In the genomic region with DNA sequence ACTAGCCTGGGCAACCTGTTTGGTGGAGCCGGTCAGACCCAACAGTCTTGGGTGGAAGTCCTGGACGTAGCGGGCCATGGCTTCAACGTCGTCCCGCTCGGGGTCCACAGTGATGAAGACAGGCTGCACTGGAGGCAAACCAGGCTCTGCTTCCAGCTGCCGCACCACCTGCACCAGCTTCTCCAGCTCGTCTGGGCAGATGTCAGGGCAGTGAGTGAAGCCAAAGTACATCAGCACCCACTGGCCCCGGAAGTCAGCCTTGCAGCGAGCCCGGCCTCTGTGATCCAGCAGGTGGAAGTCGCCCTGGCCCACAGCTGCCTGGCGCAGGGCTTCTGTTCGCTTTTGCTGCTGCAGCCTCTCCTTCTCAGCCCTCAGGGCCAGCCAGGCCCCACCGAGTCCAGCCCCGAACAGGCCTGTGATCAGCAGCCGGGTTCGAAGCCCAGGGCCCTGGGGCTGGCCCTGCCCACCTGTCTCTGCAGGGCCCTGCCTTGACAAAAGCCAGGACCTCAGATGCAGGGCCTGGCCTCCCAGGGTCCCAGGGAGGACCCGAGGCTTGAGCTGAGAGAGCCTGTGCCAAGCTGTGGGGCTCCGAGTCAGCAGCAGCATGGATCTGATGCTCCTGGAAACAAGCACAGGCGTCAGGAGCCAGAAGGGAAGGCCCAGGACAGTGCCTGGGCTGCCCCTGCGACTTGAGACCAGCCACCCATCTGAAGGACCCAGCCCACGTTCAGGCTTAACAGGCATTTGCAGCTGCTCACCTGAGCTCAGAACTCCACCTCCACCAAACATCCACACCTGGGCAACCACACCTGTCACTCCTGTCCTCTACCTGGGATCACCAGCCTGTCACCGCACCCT, we compare ENCODE assay signal across 8 cellular contexts. TPM values are rescaled to one million over a fixed set of nuclear protein-coding genes. Genes with fewer than 3 reads are reported as not detected.
DNase-seq lines count a peak whose midpoint lies in the region; ATAC-seq and TF ChIP-seq lines count a peak whose summit lies in the region.

No MANE protein-coding gene starts in this region.

- POLR2A ChIA-PET in CD8-positive, alpha-beta T cell (lab: Charles Lee): interaction anchor here (0.9 to 3.3 kb wide), 9 partner anchors 14 to 273 kb away, joined by 3 to 98 read pairs (median 15); partner anchors contain the start of genes CHKB, HDAC10, LMF2 and NCAPH2

- H3K27me3 ChIP-seq in CD8-positive, alpha-beta T cell (ENCODE audit: insufficient read depth, low read length): no peaks in the 10 kb centered on the region

- DNase-seq in CD8-positive, alpha-beta T cell: no peak
- no peak for DNase-seq in LNCaP clone FGC (ENCODE audit: low read depth)
- peak; percentile 75 for DNase-seq in coronary artery (ENCODE audit: low spot score)
- DNase-seq in stimulated activated naive CD4-positive, alpha-beta T cell (lab: John Stamatoyannopoulos, UW): no peak
- no peak for DNase-seq in H4 (ENCODE audit: low spot score)

- peaks cover 32% of the 10 kb centered on the region for H3K36me3 Mint-ChIP-seq in CD8-positive, alpha-beta T cell
- H3K36me3 Mint-ChIP-seq in nephron (ENCODE audit: low read depth): peaks cover 16% of the 10 kb centered on the region

- peak overlapping the region; percentile 89 for H3K27ac Mint-ChIP-seq in CD8-positive, alpha-beta T cell
- H3K27ac Mint-ChIP-seq in nephron: peak overlapping the region; percentile 61 to 86 (median 85)

- intact Hi-C loops in CD8-positive, alpha-beta T cell (cut with DNase I, micrococcal nuclease): loop anchor here (2.0 to 10.0 kb wide), 2 partner anchors 273 to 559 kb away; partner anchors contain the start of genes HDAC10 (in 1 of the 2) and PIM3 (in 1 of the 2)

- no peaks in the 10 kb centered on the region for H3K9me3 ChIP-seq in CD8-positive, alpha-beta T cell (ENCODE audit: low read length)

- peaks cover 35% of the 10 kb centered on the region for H3K36me3 ChIP-seq in CD8-positive, alpha-beta T cell (ENCODE audit: insufficient read depth, low read length)

- peak overlapping the region; percentile 88 for H3K4me3 Mint-ChIP-seq in CD8-positive, alpha-beta T cell
- peak overlapping the region; percentile 89 to 93 (median 91) for H3K4me3 Mint-ChIP-seq in nephron

- peaks cover 33% of the 10 kb centered on the region for H3K4me1 ChIP-seq in CD8-positive, alpha-beta T cell (ENCODE audit: insufficient read depth, low read length)

- H3K27ac ChIP-seq in CD8-positive, alpha-beta T cell (ENCODE audit: low read depth, low read length): no peak overlapping the region
- H3K27ac ChIP-seq in coronary artery: no peak overlapping the region

- no peak for TF ChIP-seq CTCF in CD8-positive, alpha-beta T cell (IDR thresholded peaks at IDR 0.05)
- no peak for TF ChIP-seq CTCF in LNCaP clone FGC (IDR thresholded peaks at IDR 0.05; ENCODE audit: control insufficient read depth, extremely low read depth, insufficient read depth)
- TF ChIP-seq CTCF in coronary artery (IDR thresholded peaks at IDR 0.05): no peak
- TF ChIP-seq CTCF in nephron (IDR thresholded peaks at IDR 0.05; ENCODE audit: unreplicated experiment in 3 of 3): no peak

- CTCF ChIA-PET in CD8-positive, alpha-beta T cell (lab: Charles Lee): interaction anchor here (1.9 to 2.8 kb wide), 6 partner anchors 15 to 271 kb away, joined by 5 to 36 read pairs (median 29); partner anchors contain the start of genes KLHDC7B, LMF2, NCAPH2 and SYCE3

- H3K4me3 ChIP-seq in CD8-positive, alpha-beta T cell (ENCODE audit: low read depth, low read length): peak overlapping the region; percentile 92
- peak overlapping the region; percentile 82 for H3K4me3 ChIP-seq in LNCaP clone FGC (ENCODE audit: low read depth, low read length)
- peak overlapping the region; percentile 86 for H3K4me3 ChIP-seq in coronary artery

- ATAC-seq in CD8-positive, alpha-beta T cell: no peak
- ATAC-seq in GM18520 (IDR thresholded peaks at IDR 0.05; ENCODE audit: unreplicated experiment): no peak
- no peak for ATAC-seq in HG03135 (IDR thresholded peaks at IDR 0.05; ENCODE audit: unreplicated experiment)

- no peaks in the 10 kb centered on the region for H3K9me3 Mint-ChIP-seq in CD8-positive, alpha-beta T cell
- no peaks in the 10 kb centered on the region for H3K9me3 Mint-ChIP-seq in nephron

- H3K4me1 Mint-ChIP-seq in CD8-positive, alpha-beta T cell (ENCODE audit: low read depth): peaks cover 27% of the 10 kb centered on the region
- peaks cover 6% of the 10 kb centered on the region for H3K4me1 Mint-ChIP-seq in nephron

- H3K27me3 Mint-ChIP-seq in CD8-positive, alpha-beta T cell (ENCODE audit: low read depth): no peaks in the 10 kb centered on the region
- peaks cover 18% of the 10 kb centered on the region for H3K27me3 Mint-ChIP-seq in nephron (ENCODE audit: low read depth)

RNA-seq across cellular contexts. Expression of gene SCO2, which starts 1.4 kb away (rescaled TPM):
- 1 to 10 TPM; 1.5 to 4.2 TPM for total RNA-seq in CD8-positive, alpha-beta T cell
- total RNA-seq in H4 (2014; rRNA removed; shearing (Covaris generic)): 1.3 and 11.9 TPM in 2 replicates

RNA-seq across cellular contexts. Expression of gene TYMP, which starts 5.8 kb away (rescaled TPM):
- 1 to 10 TPM; 3.4 to 4.7 TPM for total RNA-seq in CD8-positive, alpha-beta T cell
- 0.39 and 0.68 TPM in 2 replicates for total RNA-seq in H4 (2014; rRNA removed; shearing (Covaris generic))

RNA-seq across cellular contexts. Expression of gene NCAPH2, which starts 16.0 kb away (rescaled TPM):
- 100 to 1,000 TPM; 206 to 209 TPM for total RNA-seq in CD8-positive, alpha-beta T cell
- total RNA-seq in H4 (2014; rRNA removed; shearing (Covaris generic)): 39.0 and 76.8 TPM in 2 replicates

RNA-seq across cellular contexts. Expression of gene LMF2, which starts 16.5 kb away (rescaled TPM):
- total RNA-seq in CD8-positive, alpha-beta T cell: 10 to 100 TPM; 87.8 to 92.0 TPM
- total RNA-seq in H4 (2014; rRNA removed; shearing (Covaris generic)): 8.6 and 9.4 TPM in 2 replicates

RNA-seq across cellular contexts. Expression of gene KLHDC7B, which starts 21.7 kb away (rescaled TPM):
- total RNA-seq in CD8-positive, alpha-beta T cell: 1 to 10 TPM; 2.1 to 2.3 TPM
- total RNA-seq in H4 (2014; rRNA removed; shearing (Covaris generic)): 0.18 and 0.48 TPM in 2 replicates
